26 cellular contexts compared by ENCODE assay signal in the genomic region with DNA sequence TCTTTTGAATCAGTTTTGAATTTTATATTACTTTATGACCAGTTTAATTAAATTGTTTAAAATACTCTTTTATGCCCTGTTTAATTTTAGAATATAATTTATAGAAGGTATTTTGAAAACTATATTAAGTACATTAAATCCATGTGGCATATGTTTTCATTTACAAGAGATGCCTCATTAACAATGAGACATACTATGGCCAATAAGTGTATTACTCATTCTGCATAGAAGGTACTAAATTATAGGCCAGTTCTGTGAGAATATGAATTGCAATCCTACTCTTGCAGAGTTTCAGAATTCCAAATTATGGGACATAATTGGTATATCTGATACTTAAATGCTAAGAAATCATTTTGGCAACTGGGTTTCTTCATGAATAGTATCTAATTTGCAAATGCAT.
DNase-seq lines count a peak whose midpoint lies in the region; ATAC-seq and TF ChIP-seq lines count a peak whose summit lies in the region.
"Had no signal": no experiment of that assay in that cellular context is flagged by ENCODE, and none has a peak within 500 bp of the region (broad histone marks: within the 10 kb centered on the region; RNA-seq: fewer than 3 reads in every experiment).

No MANE protein-coding gene starts in this region.

- H4K20me1 ChIP-seq in IMR-90 (ENCODE audit: insufficient read depth, low read length): no peaks in the 10 kb centered on the region

- H3K18ac ChIP-seq in IMR-90 (ENCODE audit: low read depth, low read length): no peak overlapping the region

- H4K91ac ChIP-seq in IMR-90 (ENCODE audit: insufficient read depth, low read depth, low read length): no peak overlapping the region

- H3K4ac ChIP-seq in IMR-90 (ENCODE audit: low read depth, low read length): no peak overlapping the region

- no peaks in the 10 kb centered on the region for H3K36me3 ChIP-seq in IMR-90 (ENCODE audit: control insufficient read depth, insufficient read depth, low read length)
- H3K36me3 ChIP-seq: Peyer's patch had no signal

- H4K5ac ChIP-seq in IMR-90 (ENCODE audit: low read depth, low read length): no peak overlapping the region

- no peak overlapping the region for H2BK5ac ChIP-seq in IMR-90 (ENCODE audit: low read depth, low read length, poor library complexity, severe bottlenecking)

- no peak overlapping the region for H2AK5ac ChIP-seq in IMR-90 (ENCODE audit: low read depth, low read length)

- H3K9me3 ChIP-seq in IMR-90 (ENCODE audit: control insufficient read depth, insufficient read depth, low read length): no peaks in the 10 kb centered on the region
- H3K9me3 ChIP-seq: Peyer's patch had no signal

- no peak overlapping the region for H3K4me3 Mint-ChIP-seq in nephron progenitor cell
- H3K4me3 Mint-ChIP-seq: B cell; CD8-positive, alpha-beta T cell; GM23338; H9; HFFc6; T-cell had no signal

- H3K27ac ChIP-seq in IMR-90 (ENCODE audit: insufficient read depth, low read length): no peak overlapping the region
- H3K27ac ChIP-seq: C4-2B, HL-60, Peyer's patch had no signal

- CTCF ChIA-PET in IMR-90 (lab: Yijun Ruan, JAX): interaction anchor here (0.7 kb wide), 1 partner anchor 10 kb away, joined by 3 read pairs; no protein-coding TSS in a partner anchor

- H2AK9ac ChIP-seq in IMR-90 (replicated peaks; ENCODE audit: low read depth, low read length, poor library complexity): no peak overlapping the region

- H2BK120ac ChIP-seq in IMR-90 (ENCODE audit: low read depth, low read length): no peak overlapping the region

- H3K27me3 ChIP-seq in IMR-90 (ENCODE audit: control insufficient read depth, insufficient read depth, low read length): no peaks in the 10 kb centered on the region
- H3K27me3 ChIP-seq: Peyer's patch had no signal

- H3K4me2 ChIP-seq in IMR-90 (ENCODE audit: low read depth, low read length): no peak overlapping the region
- H3K4me2 ChIP-seq: GM23338 had no signal

- no peak overlapping the region for H3K9ac ChIP-seq in IMR-90 (ENCODE audit: low read depth, low read length)

- no peak overlapping the region for H3K4me3 ChIP-seq in IMR-90 (ENCODE audit: insufficient read depth, low read depth, low read length)
- no peak overlapping the region for H3K4me3 ChIP-seq in foreskin fibroblast (ENCODE audit: low read depth in 1 of 2, low read length in 2 of 2)
- H3K4me3 ChIP-seq: GM23338, Peyer's patch had no signal

- H3K9me1 ChIP-seq in IMR-90 (ENCODE audit: insufficient read depth, low read length): no peaks in the 10 kb centered on the region

- in situ Hi-C loops in IMR-90 (cut with MboI; ENCODE audit: low sequenced_read_pairs): no loop called here

- H3K27me3 Mint-ChIP-seq in nephron progenitor cell (ENCODE audit: low read depth, poor library complexity): no peaks in the 10 kb centered on the region
- H3K27me3 Mint-ChIP-seq: B cell, T-cell had no signal

- no peak overlapping the region for H2BK15ac ChIP-seq in IMR-90 (ENCODE audit: low read depth, low read length)

- TF ChIP-seq POLR2A in IMR-90 (IDR thresholded peaks at IDR 0.05; ENCODE audit: low read depth, low read length): no peak

- H3K23ac ChIP-seq in IMR-90 (ENCODE audit: low read depth, low read length): no peak overlapping the region

- H3K4me1 ChIP-seq in IMR-90 (ENCODE audit: control insufficient read depth, insufficient read depth, low read length): peaks cover 2% of the 10 kb centered on the region
- H3K4me1 ChIP-seq: Peyer's patch had no signal

- H3K14ac ChIP-seq in IMR-90 (replicated peaks; ENCODE audit: low read depth, low read length): no peak overlapping the region

- intact Hi-C loops in IMR-90 (cut with micrococcal nuclease): no loop called here

- no peak overlapping the region for H3K27ac Mint-ChIP-seq in nephron progenitor cell
- H3K27ac Mint-ChIP-seq: B cell; CD8-positive, alpha-beta T cell; H9; HFFc6; T-cell had no signal

- no peak for TF ChIP-seq RAD21 in IMR-90 (IDR thresholded peaks at IDR 0.05; ENCODE audit: low read length)

- no TSS peak for BruUV-seq in IMR-90 (replicated peaks; lab: Mats Ljungman, UMichigan)

- no peak for ATAC-seq in IMR-90 (ENCODE audit: low read depth)
- ATAC-seq in SK-N-SH treated with all-trans-retinoic acid at 6 μM for 48 hours: peak; percentile 71
- ATAC-seq in HG03196 (IDR thresholded peaks at IDR 0.05; ENCODE audit: unreplicated experiment): no peak
- ATAC-seq: CD8-positive, alpha-beta T cell; GM23338; T-cell had no signal

- H3K36me3 Mint-ChIP-seq in nephron progenitor cell (ENCODE audit: low read depth): no peaks in the 10 kb centered on the region
- H3K36me3 Mint-ChIP-seq: CD8-positive, alpha-beta T cell; T-cell had no signal

- H3K79me1 ChIP-seq in IMR-90 (ENCODE audit: low read depth in 1 of 2, low read length in 2 of 2): no peaks in the 10 kb centered on the region

- TF ChIP-seq CTCF in IMR-90 (conservative IDR thresholded peaks at IDR 0.05; ENCODE audit: low read depth, low read length) (no peak), foreskin fibroblast (IDR thresholded peaks at IDR 0.05; ENCODE audit: low read depth, low read length) (no peak), nephron progenitor cell (IDR thresholded peaks at IDR 0.05) (no peak)

- H3K4me1 Mint-ChIP-seq in nephron progenitor cell: no peaks in the 10 kb centered on the region
- H3K4me1 Mint-ChIP-seq: B cell, GM23338, H9, T-cell had no signal

- dilution Hi-C loops in IMR-90 (cut with HindIII; ENCODE audit: low sequenced_read_pairs, unreplicated experiment): no loop called here

- H2AFZ ChIP-seq in IMR-90 (replicated peaks; ENCODE audit: low read length, poor library complexity): no peak overlapping the region
- H2AFZ ChIP-seq: GM23338 had no signal

- H2BK20ac ChIP-seq in IMR-90 (ENCODE audit: low read depth, low read length): no peak overlapping the region

- no peak overlapping the region for H4K8ac ChIP-seq in IMR-90 (ENCODE audit: low read depth in 2 of 2, low read length in 2 of 2)

- no peak overlapping the region for H3K56ac ChIP-seq in IMR-90 (ENCODE audit: extremely low read depth, insufficient read depth, low read length)

- POLR2A ChIA-PET in IMR-90 (lab: Charles Lee; ENCODE audit: unreplicated experiment): no interaction called here

- DNase-seq in AG08395 (ENCODE audit: low spot score): peak; percentile 8
- DNase-seq in IMR-90: peak; percentile 15
- DNase-seq in foreskin fibroblast: peak; percentile 10 to 55
- no peak for DNase-seq in stimulated activated CD4-positive, alpha-beta T cell treated with anti-CD3 and anti-CD28 coated beads, Interleukin-2, amount 100 ng/mL, for 24 hours
- no peak for DNase-seq in nephron progenitor cell
- DNase-seq: CD8-positive, alpha-beta T cell; DMS 273 treated with DMSO at 0.1 percent for 48 hours; DMS79; EL; GF-D8; H9; HFFc6; NCI-H1092; NCI-H1417 treated with DMSO at 0.1 percent for 48 hours; NCI-H1694 treated with DMSO at 0.1 percent for 48 hours; NCI-H2227 treated with DMSO at 0.1 percent for 48 hours; NCI-H526 treated with DMSO at 0.1 percent for 48 hours; Peyer's patch; SIG-M5; T-cell had no signal

- H3K9me3 Mint-ChIP-seq in nephron progenitor cell: no peaks in the 10 kb centered on the region
- H3K9me3 Mint-ChIP-seq: GM23338, H9 had no signal

TF ChIP-seq in IMR-90, 13 proteins besides CTCF, POLR2A, EP300 and RAD21 (continues in another document):
- no peak for TF ChIP-seq MAZ (IDR thresholded peaks at IDR 0.05; ENCODE audit: borderline replicate concordance, low read depth, low read length)
- TF ChIP-seq FOS (IDR thresholded peaks at IDR 0.05; ENCODE audit: low read depth, low read length): no peak
- TF ChIP-seq ELK1 (IDR thresholded peaks at IDR 0.05; ENCODE audit: borderline replicate concordance, low read depth, low read length): no peak
- no peak for TF ChIP-seq CHD1 (IDR thresholded peaks at IDR 0.05; ENCODE audit: low read depth, low read length)
- TF ChIP-seq MAFK (IDR thresholded peaks at IDR 0.05; ENCODE audit: low read depth, low read length): no peak
- no peak for TF ChIP-seq RFX5 (IDR thresholded peaks at IDR 0.05; ENCODE audit: low read depth, low read length)
- TF ChIP-seq RCOR1 (IDR thresholded peaks at IDR 0.05; ENCODE audit: insufficient replicate concordance, low read length): no peak
- TF ChIP-seq CEBPB (IDR thresholded peaks at IDR 0.05; ENCODE audit: low read depth, low read length): no peak
- TF ChIP-seq MXI1 (IDR thresholded peaks at IDR 0.05; ENCODE audit: borderline replicate concordance, low read depth, low read length): no peak
- no peak for TF ChIP-seq SMC3 (IDR thresholded peaks at IDR 0.05; ENCODE audit: low read depth, low read length)

TF ChIP-seq in SK-N-SH treated with all-trans-retinoic acid at 6 μM for 48 hours, 23 proteins besides CTCF, POLR2A, EP300 and RAD21:
- TF ChIP-seq ZFP30 (CRISPR knock-in tag; IDR thresholded peaks at IDR 0.05) (no peak), PPARA (CRISPR knock-in tag; IDR thresholded peaks at IDR 0.05; ENCODE audit: borderline replicate concordance) (no peak), ZNF8 (CRISPR knock-in tag; IDR thresholded peaks at IDR 0.05) (no peak), BACH2 (CRISPR knock-in tag; IDR thresholded peaks at IDR 0.05; ENCODE audit: borderline replicate concordance) (no peak), POU6F1 (CRISPR knock-in tag; IDR thresholded peaks at IDR 0.05; ENCODE audit: borderline replicate concordance, low read depth) (no peak), CSDC2 (CRISPR knock-in tag; IDR thresholded peaks at IDR 0.05) (no peak)
- TF ChIP-seq, protein P1, sequence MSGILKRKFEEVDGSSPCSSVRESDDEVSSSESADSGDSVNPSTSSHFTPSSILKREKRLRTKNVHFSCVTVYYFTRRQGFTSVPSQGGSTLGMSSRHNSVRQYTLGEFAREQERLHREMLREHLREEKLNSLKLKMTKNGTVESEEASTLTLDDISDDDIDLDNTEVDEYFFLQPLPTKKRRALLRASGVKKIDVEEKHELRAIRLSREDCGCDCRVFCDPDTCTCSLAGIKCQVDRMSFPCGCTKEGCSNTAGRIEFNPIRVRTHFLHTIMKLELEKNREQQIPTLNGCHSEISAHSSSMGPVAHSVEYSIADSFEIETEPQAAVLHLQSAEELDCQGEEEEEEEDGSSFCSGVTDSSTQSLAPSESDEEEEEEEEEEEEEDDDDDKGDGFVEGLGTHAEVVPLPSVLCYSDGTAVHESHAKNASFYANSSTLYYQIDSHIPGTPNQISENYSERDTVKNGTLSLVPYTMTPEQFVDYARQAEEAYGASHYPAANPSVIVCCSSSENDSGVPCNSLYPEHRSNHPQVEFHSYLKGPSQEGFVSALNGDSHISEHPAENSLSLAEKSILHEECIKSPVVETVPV (CRISPR knock-in tag; IDR thresholded peaks at IDR 0.05): no peak

Comparison
In these comparisons a context has a peak if more than half of its experiments do, and no peak if none do; other contexts are left out.
1. DNase-seq: peak in AG08395 (single experiment), IMR-90 (single experiment) and foreskin fibroblast (2 of 2); none in stimulated activated CD4-positive, alpha-beta T cell treated with anti-CD3 and anti-CD28 coated beads, Interleukin-2, amount 100 ng/mL, for 24 hours (0 of 2) and nephron progenitor cell (single experiment).